ENCODE assay signal across 1 cellular context in genomic region chr5:150426165-150426564, GRCh38. TPM values are rescaled to one million over a fixed set of nuclear protein-coding genes. Genes with fewer than 3 reads are reported as not detected.
"Had no signal": no experiment of that assay in that cellular context is flagged by ENCODE, and none has a peak within 500 bp of the region (broad histone marks: within the 10 kb centered on the region; RNA-seq: fewer than 3 reads in every experiment).

No MANE protein-coding gene starts in this region.

RNA-seq across cellular contexts. Expression of gene CD74, which starts 13.5 kb away (rescaled TPM):
- total RNA-seq: MCF 10A had no signal
